Comparison of ENCODE assay signal across 25 cellular contexts in genomic region chr22:29723766-29724165, GRCh38. TPM values are rescaled to one million over a fixed set of nuclear protein-coding genes. Genes with fewer than 3 reads are reported as not detected.
A peak's percentile ranks its signal among the peaks of the same experiment; 100 is the strongest.
DNase-seq lines count a peak whose midpoint lies in the region; ATAC-seq and TF ChIP-seq lines count a peak whose summit lies in the region.
"Had no signal": no experiment of that assay in that cellular context is flagged by ENCODE, and none has a peak within 500 bp of the region (broad histone marks: within the 10 kb centered on the region; RNA-seq: fewer than 3 reads in every experiment).

No MANE protein-coding gene starts in this region.

- no peak overlapping the region for H4K91ac ChIP-seq in IMR-90 (ENCODE audit: insufficient read depth, low read depth, low read length)

- no peak overlapping the region for H2BK20ac ChIP-seq in IMR-90 (ENCODE audit: low read depth, low read length)

- BruUV-seq in IMR-90 (replicated peaks; lab: Mats Ljungman, UMichigan) (no TSS peak), MCF 10A (replicated peaks; lab: Mats Ljungman, UMichigan) (no TSS peak)

- no peak for TF ChIP-seq POLR2A in IMR-90 (IDR thresholded peaks at IDR 0.05; ENCODE audit: low read depth, low read length)

- H3K27me3 Mint-ChIP-seq in endodermal cell (ENCODE audit: insufficient read depth), result peaks cover 59% of the 10 kb centered on the region
- H3K27me3 Mint-ChIP-seq in progenitor cell of endocrine pancreas, result peaks cover 51% of the 10 kb centered on the region
- H3K27me3 Mint-ChIP-seq in CD8-positive, alpha-beta memory T cell, result peaks cover 12 to 16% of the 10 kb centered on the region in 2 donors
- no peaks in the 10 kb centered on the region for H3K27me3 Mint-ChIP-seq in MCF 10A (ENCODE audit: insufficient read depth, unreplicated experiment)

- in situ Hi-C loops in IMR-90 (cut with MboI; ENCODE audit: low sequenced_read_pairs), result no loop called here

- no peaks in the 10 kb centered on the region for H3K9me1 ChIP-seq in IMR-90 (ENCODE audit: insufficient read depth, low read length)

- no peak overlapping the region for H3K56ac ChIP-seq in IMR-90 (ENCODE audit: extremely low read depth, insufficient read depth, low read length)

- no peak overlapping the region for H3K4me2 ChIP-seq in IMR-90 (ENCODE audit: low read depth, low read length)
- H3K4me2 ChIP-seq: KMS-11 had no signal

- H2BK5ac ChIP-seq in IMR-90 (ENCODE audit: low read depth, low read length, poor library complexity, severe bottlenecking), result no peak overlapping the region

- H2BK15ac ChIP-seq in IMR-90 (ENCODE audit: low read depth, low read length), result no peak overlapping the region

- H4K5ac ChIP-seq in IMR-90 (ENCODE audit: low read depth, low read length), result no peak overlapping the region

- no peak overlapping the region for H3K18ac ChIP-seq in IMR-90 (ENCODE audit: low read depth, low read length)

- 82% methylated on average over 10 of the region's 10 CpGs; no CpG with 5 or more reads in 1 of the 2 experiments for WGBS in IMR-90 (ENCODE audit: extremely low coverage in 2 of 2, insufficient read length in 1 of 2), 2 experiments
- 94 to 96% methylated on average over 5 to 10 of the region's 10 CpGs for WGBS in endodermal cell (ENCODE audit: insufficient coverage in 1 of 2, insufficient read length in 1 of 2), 2 experiments

- H2AFZ ChIP-seq in IMR-90 (replicated peaks; ENCODE audit: low read length, poor library complexity), result no peak overlapping the region

- H3K27me3 ChIP-seq in H7 (ENCODE audit: control insufficient read depth, insufficient read depth, low read length) (peaks cover 38% of the 10 kb centered on the region), IMR-90 (ENCODE audit: control insufficient read depth, insufficient read depth, low read length) (peaks cover 62% of the 10 kb centered on the region), endodermal cell (ENCODE audit: control insufficient read depth, insufficient read depth, low read length, poor library complexity, severe bottlenecking) (peaks cover 59% of the 10 kb centered on the region)
- peaks cover 3% of the 10 kb centered on the region for H3K27me3 ChIP-seq in CD8-positive, alpha-beta memory T cell (ENCODE audit: insufficient read depth, low read length, poor library complexity, severe bottlenecking)

- H3K9me3 Mint-ChIP-seq in endodermal cell (no peaks in the 10 kb centered on the region), progenitor cell of endocrine pancreas (ENCODE audit: low read depth) (no peaks in the 10 kb centered on the region), MCF 10A (ENCODE audit: unreplicated experiment) (no peaks in the 10 kb centered on the region)
- H3K9me3 Mint-ChIP-seq in CD8-positive, alpha-beta memory T cell, result no peaks in the 10 kb centered on the region
- H3K9me3 Mint-ChIP-seq: CD8-positive, alpha-beta T cell; IgD-negative memory B cell had no signal

- peaks cover 9% of the 10 kb centered on the region for H4K20me1 ChIP-seq in IMR-90 (ENCODE audit: insufficient read depth, low read length)

- H3K27ac Mint-ChIP-seq in endodermal cell, result no peak overlapping the region
- H3K27ac Mint-ChIP-seq in progenitor cell of endocrine pancreas, result no peak overlapping the region
- no peak overlapping the region for H3K27ac Mint-ChIP-seq in CD8-positive, alpha-beta memory T cell
- no peak overlapping the region for H3K27ac Mint-ChIP-seq in MCF 10A (ENCODE audit: low read depth, unreplicated experiment)
- H3K27ac Mint-ChIP-seq: CD8-positive, alpha-beta T cell; IgD-negative memory B cell had no signal

- no peak overlapping the region for H3K27ac ChIP-seq in IMR-90 (ENCODE audit: insufficient read depth, low read length)
- no peak overlapping the region for H3K27ac ChIP-seq in endodermal cell (ENCODE audit: low read depth, low read length)
- no peak overlapping the region for H3K27ac ChIP-seq in CD8-positive, alpha-beta memory T cell (ENCODE audit: low read depth, low read length)
- H3K27ac ChIP-seq: C4-2B, KMS-11, RWPE1 had no signal

- dilution Hi-C loops in IMR-90 (cut with HindIII; ENCODE audit: low sequenced_read_pairs, unreplicated experiment), result no loop called here

- TF ChIP-seq CTCF in IMR-90 (conservative IDR thresholded peaks at IDR 0.05; ENCODE audit: low read depth, low read length) (no peak), endodermal cell (conservative IDR thresholded peaks at IDR 0.05) (peak; percentile 63), progenitor cell of endocrine pancreas (IDR thresholded peaks at IDR 0.05; ENCODE audit: unreplicated experiment) (peak; percentile 12), MCF 10A (IDR thresholded peaks at IDR 0.05; ENCODE audit: unreplicated experiment) (no peak)

- H3K4me1 Mint-ChIP-seq in endodermal cell (peaks cover 8% of the 10 kb centered on the region), progenitor cell of endocrine pancreas (ENCODE audit: low read depth) (no peaks in the 10 kb centered on the region), MCF 10A (ENCODE audit: insufficient read depth, unreplicated experiment) (no peaks in the 10 kb centered on the region)
- H3K4me1 Mint-ChIP-seq in CD8-positive, alpha-beta memory T cell, result peaks cover 0 to 8% (median 2%) of the 10 kb centered on the region in 3 donors

- no peak overlapping the region for H3K4ac ChIP-seq in IMR-90 (ENCODE audit: low read depth, low read length)

- H2AK9ac ChIP-seq in IMR-90 (replicated peaks; ENCODE audit: low read depth, low read length, poor library complexity), result peak overlapping the region; percentile 55

- H3K36me3 Mint-ChIP-seq in endodermal cell (ENCODE audit: low read depth) (no peaks in the 10 kb centered on the region), progenitor cell of endocrine pancreas (ENCODE audit: insufficient read depth) (no peaks in the 10 kb centered on the region), MCF 10A (ENCODE audit: insufficient read depth, unreplicated experiment) (peaks cover 1% of the 10 kb centered on the region)
- no peaks in the 10 kb centered on the region for H3K36me3 Mint-ChIP-seq in CD8-positive, alpha-beta memory T cell
- H3K36me3 Mint-ChIP-seq: CD8-positive, alpha-beta T cell; IgD-negative memory B cell had no signal

- H2AK5ac ChIP-seq in IMR-90 (ENCODE audit: low read depth, low read length), result no peak overlapping the region

- no peak for TF ChIP-seq RAD21 in IMR-90 (IDR thresholded peaks at IDR 0.05; ENCODE audit: low read length)

- H3K4me1 ChIP-seq in IMR-90 (ENCODE audit: control insufficient read depth, insufficient read depth, low read length) (no peaks in the 10 kb centered on the region; the same call in 1 of the 2 replicates), endodermal cell (ENCODE audit: control insufficient read depth, insufficient read depth, low read length) (no peaks in the 10 kb centered on the region)
- no peaks in the 10 kb centered on the region for H3K4me1 ChIP-seq in CD8-positive, alpha-beta memory T cell (ENCODE audit: insufficient read depth, low read length)

- H3K4me3 ChIP-seq in H7 (ENCODE audit: insufficient read depth, low read depth, low read length), result no peak overlapping the region
- H3K4me3 ChIP-seq in IMR-90 (ENCODE audit: insufficient read depth, low read depth, low read length), result no peak overlapping the region
- H3K4me3 ChIP-seq in endodermal cell (ENCODE audit: low read length), result no peak overlapping the region
- H3K4me3 ChIP-seq in CD8-positive, alpha-beta memory T cell (ENCODE audit: low read length), result no peak overlapping the region

- CTCF ChIA-PET in IMR-90 (lab: Yijun Ruan, JAX), result no interaction called here
- CTCF ChIA-PET in CD8-positive, alpha-beta memory T cell (lab: Charles Lee), result no interaction called here
- CTCF ChIA-PET in MCF 10A (lab: Yijun Ruan, JAX), result interaction anchor here (1.6 kb wide), 1 partner anchor 281 kb away, joined by 3 read pairs; no protein-coding TSS in a partner anchor

- DNase-seq in H7, result peak; percentile 79
- DNase-seq in IMR-90, result no peak
- DNase-seq in endodermal cell, result no peak
- no peak for DNase-seq in progenitor cell of endocrine pancreas (ENCODE audit: low spot score, unreplicated experiment)
- no peak for DNase-seq in CD8-positive, alpha-beta memory T cell
- DNase-seq in MCF 10A (ENCODE audit: unreplicated experiment), result no peak
- DNase-seq in H4 (ENCODE audit: low spot score), result no peak
- DNase-seq: CD8-positive, alpha-beta T cell; DMS 273 treated with DMSO at 0.1 percent for 48 hours; DMS79; NCI-H1048; NCI-H1417; NCI-H1694; NCI-H2029 treated with DMSO at 0.1 percent for 48 hours; NCI-H2227 treated with DMSO at 0.1 percent for 48 hours; NCI-H526 treated with DMSO at 0.1 percent for 48 hours; SHP77 had no signal

- no peak overlapping the region for H3K14ac ChIP-seq in IMR-90 (replicated peaks; ENCODE audit: low read depth, low read length)

- ATAC-seq in IMR-90 (ENCODE audit: low read depth), result no peak
- ATAC-seq: CD8-positive, alpha-beta T cell; Panc1 had no signal

- H3K9me3 ChIP-seq in IMR-90 (ENCODE audit: control insufficient read depth, insufficient read depth, low read length) (no peaks in the 10 kb centered on the region), endodermal cell (ENCODE audit: control insufficient read depth, low read length) (no peaks in the 10 kb centered on the region)
- no peaks in the 10 kb centered on the region for H3K9me3 ChIP-seq in CD8-positive, alpha-beta memory T cell (ENCODE audit: low read length)

- no peaks in the 10 kb centered on the region for H3K36me3 ChIP-seq in H7 (replicated peaks; ENCODE audit: control insufficient read depth, insufficient read depth, low read length)
- H3K36me3 ChIP-seq in IMR-90 (ENCODE audit: control insufficient read depth, insufficient read depth, low read length), result no peaks in the 10 kb centered on the region
- H3K36me3 ChIP-seq in endodermal cell (ENCODE audit: control insufficient read depth, insufficient read depth, low read length), result no peaks in the 10 kb centered on the region
- H3K36me3 ChIP-seq in CD8-positive, alpha-beta memory T cell (ENCODE audit: insufficient read depth, low read length), result no peaks in the 10 kb centered on the region

- H3K79me1 ChIP-seq in IMR-90 (ENCODE audit: low read depth in 1 of 2, low read length in 2 of 2), result no peaks in the 10 kb centered on the region

- H3K9ac ChIP-seq in IMR-90 (ENCODE audit: low read depth, low read length) (no peak overlapping the region), endodermal cell (ENCODE audit: extremely low read depth, low read length, poor library complexity, severe bottlenecking) (no peak overlapping the region)
- H3K9ac ChIP-seq: KMS-11 had no signal

- no peak overlapping the region for H4K8ac ChIP-seq in IMR-90 (ENCODE audit: low read depth in 2 of 2, low read length in 2 of 2)

- no peak overlapping the region for H3K23ac ChIP-seq in IMR-90 (ENCODE audit: low read depth, low read length)

- POLR2A ChIA-PET in IMR-90 (lab: Charles Lee; ENCODE audit: unreplicated experiment), result no interaction called here
- POLR2A ChIA-PET in CD8-positive, alpha-beta memory T cell (lab: Charles Lee), result no interaction called here
- POLR2A ChIA-PET in MCF 10A (lab: Yijun Ruan, JAX), result no interaction called here

- H3K4me3 Mint-ChIP-seq in endodermal cell (no peak overlapping the region), progenitor cell of endocrine pancreas (ENCODE audit: low read depth) (no peak overlapping the region), MCF 10A (ENCODE audit: unreplicated experiment) (no peak overlapping the region)
- no peak overlapping the region for H3K4me3 Mint-ChIP-seq in CD8-positive, alpha-beta memory T cell
- H3K4me3 Mint-ChIP-seq: CD8-positive, alpha-beta T cell had no signal

- intact Hi-C loops in IMR-90 (cut with micrococcal nuclease) (no loop called here), MCF 10A (cut with micrococcal nuclease) (no loop called here)

- no peak overlapping the region for H2BK120ac ChIP-seq in IMR-90 (ENCODE audit: low read depth, low read length)

RNA-seq across cellular contexts. Expression of gene CABP7, which starts 4.0 kb away (rescaled TPM):
- total RNA-seq in H7 (2014; rRNA removed; shearing (Covaris generic)), result 0.11 TPM in 1 of 2 replicates, not detected in the other
- total RNA-seq in IMR-90 (2012; rRNA removed), result under 0.01 TPM in 2 replicates
- polyA plus RNA-seq in IMR-90 (2012; rRNA removed), result 0.03 and 0.06 TPM in 2 replicates
- 0.07 and 0.11 TPM in 2 replicates for polyA plus RNA-seq in IMR-90 (2012; cell fraction: cytosol; rRNA removed)
- polyA plus RNA-seq in IMR-90 (2012; cell fraction: nucleus; rRNA removed; ENCODE audit: low replicate concordance), result 0.05 TPM in 2 replicates
- under 1 TPM in 1 of 2 donors, not detected in 1; 0.26 TPM for total RNA-seq in endodermal cell
- polyA plus RNA-seq in endodermal cell (2013, experiment 1 of 2), result 17.0 TPM
- polyA plus RNA-seq in endodermal cell (2013, experiment 2 of 2), result 13.5 TPM
- total RNA-seq in progenitor cell of endocrine pancreas, result 0.12 TPM in 1 of 2 replicates, not detected in the other
- under 1 TPM in 1 of 2 experiments, not detected in 1; 0.07 TPM for total RNA-seq in CD8-positive, alpha-beta memory T cell
- polyA plus RNA-seq in CD8-positive, alpha-beta memory T cell, result not detected
- not detected in 2 replicates for total RNA-seq in MCF 10A (2022)
- total RNA-seq in H4 (2014; rRNA removed; shearing (Covaris generic)), result 0.04 and 0.39 TPM in 2 replicates
- total RNA-seq: A673, NCI-H460, SK-MEL-5 had no signal

RNA-seq across cellular contexts. Expression of gene ZMAT5, which starts 43.0 kb away (rescaled TPM):
- 35.6 and 38.5 TPM in 2 replicates for total RNA-seq in H7 (2014; rRNA removed; shearing (Covaris generic))
- total RNA-seq in IMR-90 (2012; rRNA removed) (16.1 and 21.7 TPM in 2 replicates), endodermal cell (10 to 100 TPM; 15.5 to 22.5 TPM), progenitor cell of endocrine pancreas (21.1 and 21.2 TPM in 2 replicates), MCF 10A (2022) (19.0 and 25.6 TPM in 2 replicates)
- polyA plus RNA-seq in IMR-90 (2012; rRNA removed), result 31.8 and 33.7 TPM in 2 replicates
- 27.5 and 37.0 TPM in 2 replicates for polyA plus RNA-seq in IMR-90 (2012; cell fraction: cytosol; rRNA removed)
- 14.7 and 18.7 TPM in 2 replicates for polyA plus RNA-seq in IMR-90 (2012; cell fraction: nucleus; rRNA removed; ENCODE audit: low replicate concordance)
- polyA plus RNA-seq in endodermal cell (2013, experiment 1 of 2), result 25.9 TPM
- 22.2 TPM for polyA plus RNA-seq in endodermal cell (2013, experiment 2 of 2)
- total RNA-seq in CD8-positive, alpha-beta memory T cell, result 10 to 100 TPM; 24.7 to 25.2 TPM
- 46.9 TPM for polyA plus RNA-seq in CD8-positive, alpha-beta memory T cell
- 18.9 and 21.2 TPM in 2 replicates for total RNA-seq in H4 (2014; rRNA removed; shearing (Covaris generic))

RNA-seq across cellular contexts. Expression of gene UQCR10, which starts 43.4 kb away (rescaled TPM):
- total RNA-seq in H7 (2014; rRNA removed; shearing (Covaris generic)), result 108 and 170 TPM in 2 replicates
- total RNA-seq in IMR-90 (2012; rRNA removed), result 103 and 131 TPM in 2 replicates
- 260 and 285 TPM in 2 replicates for polyA plus RNA-seq in IMR-90 (2012; rRNA removed)
- 186 and 231 TPM in 2 replicates for polyA plus RNA-seq in IMR-90 (2012; cell fraction: cytosol; rRNA removed)
- 43.0 and 59.7 TPM in 2 replicates for polyA plus RNA-seq in IMR-90 (2012; cell fraction: nucleus; rRNA removed; ENCODE audit: low replicate concordance)
- 100 to 1,000 TPM; 111 to 120 TPM for total RNA-seq in endodermal cell
- 143 TPM for polyA plus RNA-seq in endodermal cell (2013, experiment 1 of 2)
- 125 TPM for polyA plus RNA-seq in endodermal cell (2013, experiment 2 of 2)
- 109 and 120 TPM in 2 replicates for total RNA-seq in progenitor cell of endocrine pancreas
- total RNA-seq in CD8-positive, alpha-beta memory T cell, result 100 to 1,000 TPM; 114 to 121 TPM
- 307 TPM for polyA plus RNA-seq in CD8-positive, alpha-beta memory T cell
- 94.7 and 114 TPM in 2 replicates for total RNA-seq in MCF 10A (2022)
- 68.5 and 85.1 TPM in 2 replicates for total RNA-seq in H4 (2014; rRNA removed; shearing (Covaris generic))

Comparison
In these comparisons a context has a peak if more than half of its experiments do, and no peak if none do; other contexts are left out.
1. CTCF ChIP-seq: peak in endodermal cell (single experiment) and progenitor cell of endocrine pancreas (single experiment); none in IMR-90 (single experiment) and MCF 10A (single experiment).